10 cellular contexts compared by ENCODE assay signal in the genomic region with DNA sequence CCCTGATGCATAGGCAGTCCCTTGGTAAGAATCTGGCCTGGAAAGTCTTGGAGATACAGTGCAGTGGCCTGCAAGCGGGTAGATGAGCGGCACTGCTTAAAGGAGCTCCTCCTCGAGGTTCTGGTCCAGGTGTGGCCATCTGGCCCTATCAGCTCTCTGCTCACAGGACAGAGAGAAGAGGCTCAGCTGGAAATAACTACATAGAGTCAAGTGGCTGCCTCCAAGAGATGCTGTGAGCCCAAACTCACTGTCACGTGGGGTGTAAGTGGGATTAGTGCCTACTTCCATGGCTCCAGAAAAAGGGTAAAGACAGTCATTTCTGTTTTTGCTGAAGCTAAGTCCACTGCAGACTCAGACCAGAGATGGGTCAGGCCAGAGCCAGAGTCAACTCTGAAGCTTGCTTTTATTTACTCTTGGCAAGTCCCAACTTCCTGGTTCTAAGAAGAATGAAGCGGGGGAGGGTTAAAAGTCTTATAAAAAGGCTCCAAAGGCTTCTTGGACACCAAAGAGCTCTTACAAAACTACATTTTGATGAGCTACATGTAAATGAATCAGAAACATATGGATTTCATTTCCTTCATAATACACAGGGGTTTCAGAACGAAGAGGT.
DNase-seq lines count a peak whose midpoint lies in the region; ATAC-seq, FAIRE-seq and TF ChIP-seq lines count a peak whose summit lies in the region.
"Had no signal": no experiment of that assay in that cellular context is flagged by ENCODE, and none has a peak within 500 bp of the region (broad histone marks: within the 10 kb centered on the region; RNA-seq: fewer than 3 reads in every experiment).

No MANE protein-coding gene starts in this region.

- no peak overlapping the region for H4K8ac ChIP-seq in H1 (ENCODE audit: extremely low read depth, insufficient read depth, low read length)
- peak overlapping the region; percentile 81 for H4K8ac ChIP-seq in mesenchymal stem cell (ENCODE audit: low read length)

- H3K4ac ChIP-seq in H1 (replicated peaks; ENCODE audit: insufficient read length, low read depth, low read length) (no peak overlapping the region), mesenchymal stem cell (ENCODE audit: low read depth in 1 of 2, low read length in 2 of 2) (peak overlapping the region; percentile 24 to 50)

- intact Hi-C loops in activated CD4-positive, alpha-beta T cell treated with anti-CD3 and anti-CD28 coated beads for 36 hours (cut with DNase I, micrococcal nuclease), result no loop called here

- H2BK15ac ChIP-seq in H1 (ENCODE audit: low read length), result peak overlapping the region; percentile 40; the same call in 1 of the 2 replicates
- H2BK15ac ChIP-seq in mesenchymal stem cell (ENCODE audit: low read depth, poor library complexity, severe bottlenecking), result no peak overlapping the region

- no peaks in the 10 kb centered on the region for H3K9me3 Mint-ChIP-seq in activated CD4-positive, alpha-beta T cell treated with anti-CD3 and anti-CD28 coated beads for 36 hours (ENCODE audit: low read depth)
- H3K9me3 Mint-ChIP-seq: dendritic cell treated with granulocyte-macrophage colony-stimulating factor and Interleukin-4, amounts not matched to agents 40 ng/mL and 50 ng/mL, for 4 days had no signal

- FAIRE-seq in H1 (lab: Jason Lieb, UNC) (no peak), urothelium cell line (lab: Jason Lieb, UNC) (no peak)

- H2AK5ac ChIP-seq in H1 (ENCODE audit: low read depth, low read length), result no peak overlapping the region
- H2AK5ac ChIP-seq in mesenchymal stem cell (ENCODE audit: low read length, severe bottlenecking), result peak overlapping the region; percentile 79

- peaks cover 0 to 3% of the 10 kb centered on the region in 2 experiments for H4K20me1 ChIP-seq in H1 (replicated peaks in 1 of 2; ENCODE audit: control insufficient read depth in 1 of 2, insufficient read depth in 2 of 2, low read length in 2 of 2)

- no peaks in the 10 kb centered on the region for H3K4me1 Mint-ChIP-seq in activated CD4-positive, alpha-beta T cell treated with anti-CD3 and anti-CD28 coated beads for 36 hours

- H3K79me2 ChIP-seq in H1 (ENCODE audit: control insufficient read depth in 1 of 2, insufficient read depth in 2 of 2, low read length in 2 of 2), result peaks cover 0 to 2% of the 10 kb centered on the region in 2 experiments; a peak in 1 of 4 replicates

- H2BK5ac ChIP-seq in H1 (ENCODE audit: low read depth, low read length) (no peak overlapping the region), mesenchymal stem cell (ENCODE audit: low read depth, low read length, poor library complexity, severe bottlenecking) (no peak overlapping the region)

- H3K14ac ChIP-seq in H1 (ENCODE audit: insufficient read length) (no peak overlapping the region), mesenchymal stem cell (ENCODE audit: low read length in 2 of 2) (no peak overlapping the region)

- H2AFZ ChIP-seq in H1 (ENCODE audit: low read length), result no peak overlapping the region
- H2AFZ ChIP-seq in mesenchymal stem cell (ENCODE audit: low read depth, low read length), result no peak overlapping the region

- H3K27ac ChIP-seq in H1 (ENCODE audit: low read depth, low read length) (no peak overlapping the region), mesenchymal stem cell (ENCODE audit: low read length, poor library complexity, severe bottlenecking) (peak overlapping the region; percentile 50)

- no peak for TF ChIP-seq POLR2A in H1 (IDR thresholded peaks at IDR 0.05; ENCODE audit: control extremely low read depth in 1 of 2, low read depth in 2 of 2, low read length in 2 of 2)

- H4K91ac ChIP-seq in H1 (replicated peaks; ENCODE audit: insufficient read length, low read length), result no peak overlapping the region
- H4K91ac ChIP-seq in mesenchymal stem cell (ENCODE audit: low read length), result peak overlapping the region; percentile 52

- H3K9ac ChIP-seq in H1 (replicated peaks in 1 of 4; ENCODE audit: extremely low read depth in 1 of 4, low read depth in 3 of 4, low read length in 3 of 4) (no peak overlapping the region), mesenchymal stem cell (ENCODE audit: low read length) (peak overlapping the region; percentile 89)

- no peaks in the 10 kb centered on the region for H3K9me3 ChIP-seq in H1 (ENCODE audit: insufficient read depth in 2 of 2, low read depth in 1 of 2, low read length in 1 of 2)
- peaks cover 5% of the 10 kb centered on the region for H3K9me3 ChIP-seq in mesenchymal stem cell (ENCODE audit: control insufficient read depth, low read length)
- H3K9me3 ChIP-seq: Peyer's patch had no signal

- no peaks in the 10 kb centered on the region for H3K36me3 ChIP-seq in H1 (ENCODE audit: control insufficient read depth in 2 of 4, insufficient read depth in 4 of 4, low read length in 3 of 4)
- H3K36me3 ChIP-seq in mesenchymal stem cell (ENCODE audit: control insufficient read depth in 1 of 2, insufficient read depth in 2 of 2, low read depth in 1 of 2, low read length in 2 of 2), result peaks cover 0 to 8% of the 10 kb centered on the region in 2 experiments
- H3K36me3 ChIP-seq: Peyer's patch had no signal

- H3K27me3 Mint-ChIP-seq in activated CD4-positive, alpha-beta T cell treated with anti-CD3 and anti-CD28 coated beads for 36 hours, result peaks cover 5% of the 10 kb centered on the region
- H3K27me3 Mint-ChIP-seq: dendritic cell treated with granulocyte-macrophage colony-stimulating factor and Interleukin-4, amounts not matched to agents 40 ng/mL and 50 ng/mL, for 4 days had no signal

- TF ChIP-seq RAD21 in H1 (IDR thresholded peaks at IDR 0.05 in 1 of 2, conservative IDR thresholded peaks at IDR 0.05 in 1 of 2; ENCODE audit: low read depth in 2 of 2, low read length in 2 of 2), result no peak

- ATAC-seq in GM18520 (IDR thresholded peaks at IDR 0.05; ENCODE audit: unreplicated experiment), result no peak
- ATAC-seq in activated CD4-positive, alpha-beta T cell treated with anti-CD3 and anti-CD28 coated beads for 36 hours, result no peak

- no peak overlapping the region for H2BK20ac ChIP-seq in H1 (ENCODE audit: low read length)

- TF ChIP-seq EP300 in H1 (IDR thresholded peaks at IDR 0.05; ENCODE audit: borderline replicate concordance in 1 of 2, low read depth in 2 of 2, low read length in 2 of 2), result no peak

- no peak overlapping the region for H4K5ac ChIP-seq in H1 (ENCODE audit: insufficient read length, low read depth, low read length)

- H3K23me2 ChIP-seq in H1 (ENCODE audit: low read depth, low read length), result no peaks in the 10 kb centered on the region

- no peak overlapping the region for H3K27ac Mint-ChIP-seq in activated CD4-positive, alpha-beta T cell treated with anti-CD3 and anti-CD28 coated beads for 36 hours
- H3K27ac Mint-ChIP-seq: dendritic cell treated with granulocyte-macrophage colony-stimulating factor and Interleukin-4, amounts not matched to agents 40 ng/mL and 50 ng/mL, for 4 days had no signal

- TF ChIP-seq CTCF in H1 (IDR thresholded peaks at IDR 0.05; ENCODE audit: control extremely low read depth in 1 of 3, insufficient read depth in 1 of 3, low read depth in 1 of 3, low read length in 3 of 3), result no peak

- H3K56ac ChIP-seq in H1 (replicated peaks; ENCODE audit: insufficient read length, low read depth, low read length), result no peak overlapping the region

- CTCF ChIA-PET in H1 (lab: Charles Lee; ENCODE audit: partially characterized antibody), result interaction anchor here (0.9 to 2.7 kb wide), 4 partner anchors 9 to 433 kb away, joined by 3 to 10 read pairs (median 4); no protein-coding TSS in a partner anchor
- CTCF ChIA-PET in activated CD4-positive, alpha-beta T cell treated with anti-CD3 and anti-CD28 coated beads for 36 hours (lab: Charles Lee), result no interaction called here

- DNase-seq in NCI-H69 (lab: John Stamatoyannopoulos, UW) (peak; percentile 7), H1 (ENCODE audit: low read depth in 1 of 2, low spot score in 2 of 2) (no peak), mesenchymal stem cell (peak; percentile 73), urothelium cell line (ENCODE audit: low spot score) (peak; percentile 17)
- no peak for DNase-seq in activated CD4-positive, alpha-beta T cell treated with anti-CD3 and anti-CD28 coated beads for 36 hours
- DNase-seq in stimulated activated CD4-positive, alpha-beta T cell treated with anti-CD3 and anti-CD28 coated beads, Interleukin-4, amount 100 ng/mL, for 4 hours, result no peak
- DNase-seq: activated CD4-positive, alpha-beta T cell treated with anti-CD3 and anti-CD28 coated beads, Interleukin-2, amount 50 U/mL, for 4 hours; Peyer's patch had no signal

- H3K36me3 Mint-ChIP-seq in activated CD4-positive, alpha-beta T cell treated with anti-CD3 and anti-CD28 coated beads for 36 hours (ENCODE audit: low read depth), result no peaks in the 10 kb centered on the region

- H3K18ac ChIP-seq in H1 (ENCODE audit: extremely low read depth, low read length) (no peak overlapping the region), mesenchymal stem cell (ENCODE audit: low read depth in 1 of 2, low read length in 2 of 2) (peak overlapping the region; percentile 81 to 84)

- H3K79me1 ChIP-seq in H1 (ENCODE audit: low read depth, low read length), result no peaks in the 10 kb centered on the region; the same call in 1 of the 2 replicates
- peaks cover 3% of the 10 kb centered on the region for H3K79me1 ChIP-seq in mesenchymal stem cell (replicated peaks; ENCODE audit: low read length, poor library complexity, severe bottlenecking)

- POLR2A ChIA-PET in H1 (lab: Charles Lee; ENCODE audit: partially characterized antibody), result no interaction called here
- POLR2A ChIA-PET in activated CD4-positive, alpha-beta T cell treated with anti-CD3 and anti-CD28 coated beads for 36 hours (lab: Charles Lee), result no interaction called here

- H3K23ac ChIP-seq in H1 (ENCODE audit: insufficient read length) (no peak overlapping the region), mesenchymal stem cell (ENCODE audit: low read length in 2 of 2) (no peak overlapping the region)

- H3K4me3 ChIP-seq in H1 (ENCODE audit: extremely low read depth in 1 of 4, insufficient read depth in 2 of 4, low read depth in 3 of 4, low read length in 4 of 4) (no peak overlapping the region), mesenchymal stem cell (ENCODE audit: insufficient read depth in 1 of 2, low read depth in 1 of 2, low read length in 2 of 2) (peak overlapping the region in 1 of 2 experiments; percentile 61)
- H3K4me3 ChIP-seq: Peyer's patch had no signal

- H3K27me3 ChIP-seq in H1 (replicated peaks in 1 of 4; ENCODE audit: control insufficient read depth in 3 of 4, extremely low read depth in 1 of 4, insufficient read depth in 3 of 4, low read length in 3 of 4) (no peaks in the 10 kb centered on the region), mesenchymal stem cell (ENCODE audit: control insufficient read depth in 1 of 2, insufficient read depth in 1 of 2, low read length in 2 of 2) (no peaks in the 10 kb centered on the region)
- H3K27me3 ChIP-seq: Peyer's patch had no signal

- H3K4me1 ChIP-seq in H1 (replicated peaks in 1 of 4; ENCODE audit: control insufficient read depth in 3 of 4, insufficient read depth in 4 of 4, low read length in 3 of 4), result peaks cover 0 to 6% (median 3%) of the 10 kb centered on the region in 4 experiments; a peak in 5 of 7 replicates
- peaks cover 8% of the 10 kb centered on the region for H3K4me1 ChIP-seq in mesenchymal stem cell (ENCODE audit: control insufficient read depth, insufficient read depth, low read depth, low read length)

- H3K4me2 ChIP-seq in H1 (ENCODE audit: insufficient read depth in 1 of 2, low read depth in 2 of 2, low read length in 2 of 2) (no peak overlapping the region), mesenchymal stem cell (ENCODE audit: low read length, poor library complexity, severe bottlenecking) (no peak overlapping the region)

- WGBS in H1 (ENCODE audit: extremely low coverage in 1 of 2, insufficient coverage in 1 of 2, insufficient read length in 1 of 2, insufficient replicate concordance in 2 of 2, low coverage in 1 of 2, low lambda C conversion rate in 2 of 2, missing lambda C conversion rate in 1 of 2), 2 experiments, result 92% methylated on average over 6 of the region's 6 CpGs; no CpG with 5 or more reads in 1 of the 2 experiments
- 74% methylated on average over 5 of the region's 6 CpGs for WGBS in mesenchymal stem cell

- H2BK12ac ChIP-seq in H1 (ENCODE audit: low read depth, low read length) (no peak overlapping the region; the same call in 1 of the 2 replicates), mesenchymal stem cell (ENCODE audit: low read length in 2 of 2) (peak overlapping the region; percentile 50 to 90)

- H2BK120ac ChIP-seq in H1 (replicated peaks; ENCODE audit: low read depth, low read length) (no peak overlapping the region), mesenchymal stem cell (ENCODE audit: low read depth, low read length) (peak overlapping the region; percentile 39)

- no peak overlapping the region for H3K4me3 Mint-ChIP-seq in activated CD4-positive, alpha-beta T cell treated with anti-CD3 and anti-CD28 coated beads for 36 hours
- H3K4me3 Mint-ChIP-seq: dendritic cell treated with granulocyte-macrophage colony-stimulating factor and Interleukin-4, amounts not matched to agents 40 ng/mL and 50 ng/mL, for 4 days had no signal

Comparison
In these comparisons a context has a peak if more than half of its experiments do, and no peak if none do; other contexts are left out.
1. DNase-seq: peak in NCI-H69 (single experiment), mesenchymal stem cell (single experiment) and urothelium cell line (single experiment); none in H1 (0 of 2), activated CD4-positive, alpha-beta T cell treated with anti-CD3 and anti-CD28 coated beads for 36 hours (single experiment) and stimulated activated CD4-positive, alpha-beta T cell treated with anti-CD3 and anti-CD28 coated beads, Interleukin-4, amount 100 ng/mL, for 4 hours (0 of 2).